10 cellular contexts compared by ENCODE assay signal in genomic region chrX:154056739-154057367, GRCh38. TPM values are rescaled to one million over a fixed set of nuclear protein-coding genes. Genes with fewer than 3 reads are reported as not detected.
A peak's percentile ranks its signal among the peaks of the same experiment; 100 is the strongest.
DNase-seq lines count a peak whose midpoint lies in the region; ATAC-seq and TF ChIP-seq lines count a peak whose summit lies in the region.
"Had no signal": no experiment of that assay in that cellular context is flagged by ENCODE, and none has a peak within 500 bp of the region (broad histone marks: within the 10 kb centered on the region; RNA-seq: fewer than 3 reads in every experiment).

No MANE protein-coding gene starts in this region.

- H3K9me3 Mint-ChIP-seq in central memory CD8-positive, alpha-beta T cell = no peaks in the 10 kb centered on the region

- H3K4me3 Mint-ChIP-seq in central memory CD8-positive, alpha-beta T cell = peak overlapping the region; percentile 26

- DNase-seq in NOMO-1 treated with DMSO at 0.1 percent for 48 hours (lab: John Stamatoyannopoulos, UW; ENCODE audit: unreplicated experiment) (peak; percentile 60), NOMO-1 treated with dmso at 0.1 percent for 144 hours (lab: John Stamatoyannopoulos, UW; ENCODE audit: unreplicated experiment) (no peak), Peyer's patch (peak in 2 of 3 donors; percentile 53 to 73), renal cortical epithelial cell (ENCODE audit: low read depth) (peak; percentile 31), caudate nucleus (lab: John Stamatoyannopoulos, UW) (no peak)
- no peak for DNase-seq in central memory CD8-positive, alpha-beta T cell (ENCODE audit: low spot score in 2 of 2)
- DNase-seq in stimulated activated CD8-positive, alpha-beta memory T cell treated with anti-CD3 and anti-CD28 coated beads, Interleukin-4, amount 100 ng/mL, for 48 hours = no peak
- DNase-seq: NCI-H1694 had no signal

- peak overlapping the region; percentile 79 for H3K27ac Mint-ChIP-seq in central memory CD8-positive, alpha-beta T cell (ENCODE audit: low read depth)

- no peaks in the 10 kb centered on the region for H3K27me3 Mint-ChIP-seq in central memory CD8-positive, alpha-beta T cell

- peaks cover 38% of the 10 kb centered on the region for H3K36me3 Mint-ChIP-seq in central memory CD8-positive, alpha-beta T cell (ENCODE audit: insufficient read depth)

- ATAC-seq in central memory CD8-positive, alpha-beta T cell (replicated peaks; ENCODE audit: extremely low read depth, poor library complexity, severe bottlenecking) = no peak
- ATAC-seq in GM21723 (IDR thresholded peaks at IDR 0.05; ENCODE audit: unreplicated experiment) = no peak

- H3K9me3 ChIP-seq in Peyer's patch = no peaks in the 10 kb centered on the region
- H3K9me3 ChIP-seq: vagina had no signal

- H3K27ac ChIP-seq in Peyer's patch = peak overlapping the region in 2 of 4 donors; percentile 42 to 67
- no peak overlapping the region for H3K27ac ChIP-seq in caudate nucleus (ENCODE audit: low read depth, low read length)
- H3K27ac ChIP-seq: vagina had no signal

- H3K27me3 ChIP-seq in Peyer's patch = no peaks in the 10 kb centered on the region
- H3K27me3 ChIP-seq: vagina had no signal

- no peak overlapping the region for H3K4me3 ChIP-seq in Peyer's patch
- H3K4me3 ChIP-seq: vagina had no signal

- H3K4me1 ChIP-seq in Peyer's patch = peaks cover 0 to 5% (median 0%) of the 10 kb centered on the region in 4 donors

- H3K4me1 Mint-ChIP-seq in central memory CD8-positive, alpha-beta T cell = peaks cover 58% of the 10 kb centered on the region

- no peaks in the 10 kb centered on the region for H3K36me3 ChIP-seq in Peyer's patch
- H3K36me3 ChIP-seq: vagina had no signal

- no peak for TF ChIP-seq POLR2A in Peyer's patch (IDR thresholded peaks at IDR 0.05)

- no peak for TF ChIP-seq CTCF in Peyer's patch (IDR thresholded peaks at IDR 0.05)

RNA-seq across cellular contexts. Expression of gene IRAK1, which starts 37.2 kb away (rescaled TPM):
- total RNA-seq in Peyer's patch (100 to 1,000 TPM; 111 to 150 (median 122) TPM), renal cortical epithelial cell (78.7 and 79.4 TPM in 2 replicates)

RNA-seq across cellular contexts. Expression of gene MECP2, which starts 40.7 kb away (rescaled TPM):
- total RNA-seq in Peyer's patch (100 to 1,000 TPM in 1 of 4 donors, 10 to 100 TPM in 3; 39.8 to 147 (median 55.4) TPM), renal cortical epithelial cell (16.7 and 32.1 TPM in 2 replicates)

Comparison
In these comparisons a context has a peak if more than half of its experiments do, and no peak if none do; other contexts are left out.
1. DNase-seq: peak in NOMO-1 treated with DMSO at 0.1 percent for 48 hours (single experiment), Peyer's patch (2 of 3) and renal cortical epithelial cell (single experiment); none in NOMO-1 treated with dmso at 0.1 percent for 144 hours (single experiment), central memory CD8-positive, alpha-beta T cell (0 of 2), caudate nucleus (0 of 61) and stimulated activated CD8-positive, alpha-beta memory T cell treated with anti-CD3 and anti-CD28 coated beads, Interleukin-4, amount 100 ng/mL, for 48 hours (single experiment).